In genomic region chr11:10556590-10556989, GRCh38 we compare ENCODE assay signal across 20 cellular contexts. TPM values are rescaled to one million over a fixed set of nuclear protein-coding genes. Genes with fewer than 3 reads are reported as not detected.
A peak's percentile ranks its signal among the peaks of the same experiment; 100 is the strongest.
DNase-seq lines count a peak whose midpoint lies in the region; ATAC-seq and TF ChIP-seq lines count a peak whose summit lies in the region.
"Had no signal": no experiment of that assay in that cellular context is flagged by ENCODE, and none has a peak within 500 bp of the region (broad histone marks: within the 10 kb centered on the region; RNA-seq: fewer than 3 reads in every experiment).

No MANE protein-coding gene starts in this region.

- H3K4me3 ChIP-seq in Karpas-422 (ENCODE audit: low read length) (no peak overlapping the region), epithelial cell of esophagus (ENCODE audit: low read length) (no peak overlapping the region), testis (no peak overlapping the region)
- H3K4me3 ChIP-seq: SJSA1 had no signal

- no peak for ATAC-seq in GM18907 (IDR thresholded peaks at IDR 0.05; ENCODE audit: unreplicated experiment)

- no peak overlapping the region for H3K27ac ChIP-seq in Karpas-422 (ENCODE audit: low read length)
- H3K27ac ChIP-seq in testis: no peak overlapping the region
- H3K27ac ChIP-seq: 22Rv1, SJSA1 had no signal

- H3K27me3 ChIP-seq in Karpas-422 (ENCODE audit: low read length): no peaks in the 10 kb centered on the region; the same call in 1 of the 2 replicates
- H3K27me3 ChIP-seq in testis: no peaks in the 10 kb centered on the region
- H3K27me3 ChIP-seq: BE2C, SJSA1 had no signal

- TF ChIP-seq POLR2A in testis (IDR thresholded peaks at IDR 0.05): no peak

- H3K4me1 ChIP-seq in Karpas-422 (ENCODE audit: low read length) (no peaks in the 10 kb centered on the region), testis (no peaks in the 10 kb centered on the region)
- H3K4me1 ChIP-seq: BE2C, SJSA1 had no signal

- TF ChIP-seq CTCF in epithelial cell of esophagus (IDR thresholded peaks at IDR 0.05; ENCODE audit: insufficient read depth, low read depth, low read length, missing control alignments): no peak
- no peak for TF ChIP-seq CTCF in osteocyte (IDR thresholded peaks at IDR 0.05)
- TF ChIP-seq CTCF in testis (IDR thresholded peaks at IDR 0.05): no peak

- H3K9me3 ChIP-seq in Karpas-422 (ENCODE audit: low read length) (no peaks in the 10 kb centered on the region), testis (no peaks in the 10 kb centered on the region)
- H3K9me3 ChIP-seq: BE2C, SJSA1 had no signal

- no peak overlapping the region for H3K4me3 Mint-ChIP-seq in osteocyte (ENCODE audit: unreplicated experiment)
- H3K4me3 Mint-ChIP-seq: CD14-positive monocyte; CD8-positive, alpha-beta memory T cell had no signal

- H3K36me3 ChIP-seq in Karpas-422 (ENCODE audit: insufficient read depth, low read length) (no peaks in the 10 kb centered on the region), testis (ENCODE audit: low read depth, missing control alignments) (no peaks in the 10 kb centered on the region)
- H3K36me3 ChIP-seq: BE2C, SJSA1 had no signal

- 79 to 91% methylated on average over 1 of the region's 1 CpG for WGBS in testis, 2 donors

- H3K9me2 ChIP-seq in Karpas-422 (replicated peaks; ENCODE audit: insufficient read depth, low read length): no peaks in the 10 kb centered on the region

- no peak overlapping the region for H2AFZ ChIP-seq in Karpas-422 (ENCODE audit: low read length)

- intact Hi-C loops in testis (cut with DNase I; ENCODE audit: low total_unique reads): no loop called here

- peaks cover 2% of the 10 kb centered on the region for H3K27me3 Mint-ChIP-seq in osteocyte (ENCODE audit: unreplicated experiment)

- no peaks in the 10 kb centered on the region for H3K36me3 Mint-ChIP-seq in osteocyte (ENCODE audit: unreplicated experiment)
- H3K36me3 Mint-ChIP-seq: CD8-positive, alpha-beta memory T cell had no signal

- peaks cover 5% of the 10 kb centered on the region for H3K9me3 Mint-ChIP-seq in osteocyte (ENCODE audit: unreplicated experiment)

- DNase-seq in DMS53 (lab: John Stamatoyannopoulos, UW) (peak; percentile 32), DMS53 treated with DMSO at 0.1 percent for 48 hours (lab: John Stamatoyannopoulos, UW; ENCODE audit: unreplicated experiment) (no peak), Karpas-422 (peak; percentile 15), epithelial cell of esophagus (ENCODE audit: low read depth) (peak; percentile 28), osteocyte (ENCODE audit: extremely low spot score, unreplicated experiment) (no peak), testis (no peak)
- DNase-seq: ACHN; BE2C; CD8-positive, alpha-beta memory T cell; KBM-7; MM.1S; NCI-H2029; NCI-H446; NCI-H524 treated with DMSO at 0.1 percent for 48 hours; NCI-H774; Right ventricle myocardium superior had no signal

- no peak overlapping the region for H3K9ac ChIP-seq in Karpas-422 (ENCODE audit: low read length)

- no peaks in the 10 kb centered on the region for H3K4me1 Mint-ChIP-seq in osteocyte (ENCODE audit: unreplicated experiment)
- H3K4me1 Mint-ChIP-seq: CD8-positive, alpha-beta memory T cell had no signal

- no peak overlapping the region for H3K27ac Mint-ChIP-seq in osteocyte (ENCODE audit: unreplicated experiment)
- H3K27ac Mint-ChIP-seq: CD14-positive monocyte; CD8-positive, alpha-beta memory T cell had no signal

- H3K4me2 ChIP-seq in Karpas-422 (ENCODE audit: low read depth, low read length, poor library complexity, severe bottlenecking): no peak overlapping the region

- H3K79me2 ChIP-seq in Karpas-422 (ENCODE audit: low read length): no peaks in the 10 kb centered on the region

- H4K20me1 ChIP-seq in Karpas-422 (ENCODE audit: insufficient read depth, low read depth, low read length): no peaks in the 10 kb centered on the region

RNA-seq across cellular contexts. Expression of gene LYVE1, which starts 11.9 kb away (rescaled TPM):
- total RNA-seq in Karpas-422 (2014; rRNA removed; shearing (Covaris generic); ENCODE audit: low replicate concordance): not detected in 2 replicates
- 1.5 and 2.1 TPM in 2 replicates for total RNA-seq in osteocyte
- total RNA-seq in testis: 1 to 10 TPM; 4.6 to 7.5 TPM
- 24.1 TPM for polyA plus RNA-seq in testis (ENCODE audit: insufficient read depth, low read depth, low replicate concordance)
- total RNA-seq: CD8-positive, alpha-beta memory T cell; SJSA1 had no signal
- polyA plus RNA-seq: CD8-positive, alpha-beta memory T cell had no signal

RNA-seq across cellular contexts. Expression of gene RNF141, which starts 15.6 kb away (rescaled TPM):
- 10.5 and 12.2 TPM in 2 replicates for total RNA-seq in Karpas-422 (2014; rRNA removed; shearing (Covaris generic); ENCODE audit: low replicate concordance)
- total RNA-seq in osteocyte: 28.7 and 30.0 TPM in 2 replicates
- total RNA-seq in testis: 10 to 100 TPM; 63.1 to 91.3 TPM
- 172 TPM for polyA plus RNA-seq in testis (ENCODE audit: insufficient read depth, low read depth, low replicate concordance)

Comparison
In these comparisons a context has a peak if more than half of its experiments do, and no peak if none do; other contexts are left out.
1. DNase-seq: peak in DMS53 (single experiment), Karpas-422 (single experiment) and epithelial cell of esophagus (single experiment); none in DMS53 treated with DMSO at 0.1 percent for 48 hours (single experiment), osteocyte (single experiment) and testis (single experiment).